ENCODE assay signal across 1 cellular context in genomic region chr12:67667276-67668073, GRCh38.
A peak's percentile ranks its signal among the peaks of the same experiment; 100 is the strongest.
TF ChIP-seq lines count a peak whose summit lies in the region.

No MANE protein-coding gene starts in this region.

TF ChIP-seq in HEK293, 187 proteins besides CTCF, POLR2A, EP300 and RAD21 (continued from another document):
- TF ChIP-seq ZBTB11 (tag by site-specific recombination; conservative IDR thresholded peaks at IDR 0.05; ENCODE audit: low read depth) (peak; percentile 25; the same call in 1 of the 2 replicates), ZNF560 (tag by site-specific recombination; IDR thresholded peaks at IDR 0.05; ENCODE audit: borderline replicate concordance) (no peak), GLIS1 (tag by site-specific recombination; IDR thresholded peaks at IDR 0.05) (no peak), ZNF155 (tag by site-specific recombination; IDR thresholded peaks at IDR 0.05) (no peak), ZNF555 (tag by site-specific recombination; conservative IDR thresholded peaks at IDR 0.05) (no peak), ZNF707 (tag by site-specific recombination; IDR thresholded peaks at IDR 0.05) (no peak), ZNF2 (tag by site-specific recombination; IDR thresholded peaks at IDR 0.05) (no peak), ZNF16 (tag by site-specific recombination; IDR thresholded peaks at IDR 0.05; ENCODE audit: low read depth) (no peak), ZBTB10 (tag by site-specific recombination; IDR thresholded peaks at IDR 0.05) (no peak), SALL2 (tag by site-specific recombination; IDR thresholded peaks at IDR 0.05; ENCODE audit: borderline replicate concordance) (no peak), ZSCAN4 (tag by site-specific recombination; IDR thresholded peaks at IDR 0.05) (peak; percentile 84), INSM2 (tag by site-specific recombination; IDR thresholded peaks at IDR 0.05) (no peak)
